Comparison of ENCODE assay signal across 14 cellular contexts in the genomic region with DNA sequence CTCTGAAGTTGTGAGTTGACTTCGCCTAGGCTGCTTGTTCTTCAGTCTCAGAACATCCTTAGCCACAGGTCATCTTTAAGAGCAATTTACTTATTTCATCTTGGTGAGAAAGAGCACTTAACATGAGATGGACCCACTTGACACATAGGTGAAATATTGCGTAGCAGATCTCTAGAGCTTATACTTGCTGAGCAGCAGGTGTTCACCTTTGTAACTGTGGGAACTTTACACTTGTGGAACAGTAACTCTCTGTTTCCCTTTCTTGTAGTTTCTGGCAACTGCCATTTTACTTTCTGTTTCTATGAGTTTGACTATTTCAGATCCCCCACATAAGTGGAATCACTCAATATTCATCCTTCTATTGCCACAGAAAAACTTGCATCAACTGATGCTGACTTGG.
DNase-seq lines count a peak whose midpoint lies in the region; ATAC-seq, FAIRE-seq and TF ChIP-seq lines count a peak whose summit lies in the region.
"Had no signal": no experiment of that assay in that cellular context is flagged by ENCODE, and none has a peak within 500 bp of the region (broad histone marks: within the 10 kb centered on the region; RNA-seq: fewer than 3 reads in every experiment).

No MANE protein-coding gene starts in this region.

- POLR2A ChIA-PET in GM12878 (lab: Charles Lee) = interaction anchor here (0.6 to 1.3 kb wide), 3 partner anchors 38 to 211 kb away, joined by 3 to 9 read pairs (median 6); no protein-coding TSS in a partner anchor

- RAD21 ChIA-PET in GM12878 (lab: Charles Lee; ENCODE audit: unreplicated experiment) = interaction anchor here (0.6 to 2.3 kb wide), 8 partner anchors 36 to 543 kb away, joined by 3 to 11 read pairs (median 4); no protein-coding TSS in a partner anchor

- no peaks in the 10 kb centered on the region for H3K79me2 ChIP-seq in GM12878 (ENCODE audit: control insufficient read depth, insufficient read depth, low read length)

- TF ChIP-seq POLR2A in GM12878 (IDR thresholded peaks at IDR 0.05; ENCODE audit: low read depth, low read length) (no peak), suprapubic skin (IDR thresholded peaks at IDR 0.05) (no peak)

- H3K36me3 ChIP-seq in GM12878 (ENCODE audit: control insufficient read depth in 2 of 2, insufficient read depth in 2 of 2, low read length in 1 of 2) (no peaks in the 10 kb centered on the region), suprapubic skin (no peaks in the 10 kb centered on the region)
- H3K36me3 ChIP-seq in effector memory CD4-positive, alpha-beta T cell (ENCODE audit: control insufficient read depth, insufficient read depth, low read length) = no peaks in the 10 kb centered on the region
- H3K36me3 ChIP-seq: breast epithelium, neutrophil had no signal

- no peak overlapping the region for H3K9ac ChIP-seq in GM12878 (ENCODE audit: control insufficient read depth, insufficient read depth, low read length)

- H3K27ac ChIP-seq in GM12878 (ENCODE audit: control insufficient read depth, insufficient read depth) = peak overlapping the region; percentile 69
- H3K27ac ChIP-seq in suprapubic skin = no peak overlapping the region
- no peak overlapping the region for H3K27ac ChIP-seq in effector memory CD4-positive, alpha-beta T cell (ENCODE audit: insufficient read depth, low read length, poor library complexity, severe bottlenecking)
- H3K27ac ChIP-seq: breast epithelium, neutrophil had no signal

- peak; percentile 78 for FAIRE-seq in GM12878 (lab: Jason Lieb, UNC)
- FAIRE-seq: D721Med, H54, TTC549 had no signal

- TF ChIP-seq CTCF in GM12878 (IDR thresholded peaks at IDR 0.05 in 2 of 3, conservative IDR thresholded peaks at IDR 0.05 in 1 of 3; ENCODE audit: control insufficient read depth in 2 of 3, extremely low read depth in 1 of 3, insufficient read depth in 1 of 3, low read depth in 3 of 3, low read length in 3 of 3) (no peak), suprapubic skin (IDR thresholded peaks at IDR 0.05) (no peak)

- CTCF ChIA-PET in GM12878 (lab: Yijun Ruan, JAX) = interaction anchor here (0.6 to 1.7 kb wide), 6 partner anchors 8 to 383 kb away, joined by 3 to 4 read pairs (median 3); no protein-coding TSS in a partner anchor

- TF ChIP-seq RAD21 in GM12878 (IDR thresholded peaks at IDR 0.05; ENCODE audit: insufficient read depth, low read depth, low read length) = peak; percentile 19; the same call in 1 of the 2 replicates

- intact Hi-C loops in GM12878 (cut with micrococcal nuclease; ENCODE audit: unreplicated experiment) = loop anchor here (2.0 to 5.0 kb wide), 2 partner anchors 54 to 62 kb away; no protein-coding TSS in a partner anchor

- no peaks in the 10 kb centered on the region for H4K20me1 ChIP-seq in GM12878 (ENCODE audit: control insufficient read depth, insufficient read depth)

- peaks cover 26% of the 10 kb centered on the region for H3K4me1 ChIP-seq in GM12878 (ENCODE audit: control insufficient read depth, insufficient read depth, low read length)
- H3K4me1 ChIP-seq in suprapubic skin = no peaks in the 10 kb centered on the region
- no peaks in the 10 kb centered on the region for H3K4me1 ChIP-seq in effector memory CD4-positive, alpha-beta T cell (ENCODE audit: control insufficient read depth, insufficient read depth, low read length, poor library complexity, severe bottlenecking)
- H3K4me1 ChIP-seq: breast epithelium had no signal

- in situ Hi-C loops in GM12878 (cut with MboI) = no loop called here

- WGBS in GM12878 (ENCODE audit: insufficient coverage, insufficient replicate concordance, low lambda C conversion rate, missing lambda C conversion rate) = 0% methylated on average over 2 of the region's 2 CpGs
- 88% methylated on average over 2 of the region's 2 CpGs for WGBS in suprapubic skin

- no peaks in the 10 kb centered on the region for H3K27me3 ChIP-seq in GM12878 (replicated peaks in 1 of 2; ENCODE audit: control insufficient read depth in 2 of 2, insufficient read depth in 2 of 2, low read length in 1 of 2)
- H3K27me3 ChIP-seq in suprapubic skin = no peaks in the 10 kb centered on the region
- no peaks in the 10 kb centered on the region for H3K27me3 ChIP-seq in effector memory CD4-positive, alpha-beta T cell (replicated peaks; ENCODE audit: control insufficient read depth, insufficient read depth, low read length, poor library complexity, severe bottlenecking)
- H3K27me3 ChIP-seq: breast epithelium, neutrophil had no signal

- DNase-seq in GM12878 (ENCODE audit: low read depth, low spot score) (peak; percentile 92), CD1c-positive myeloid dendritic cell (ENCODE audit: extremely low spot score) (no peak), Kasumi-1 (lab: John Stamatoyannopoulos, UW) (no peak), suprapubic skin (ENCODE audit: low spot score in 2 of 2) (no peak)
- DNase-seq in effector memory CD4-positive, alpha-beta T cell = no peak
- DNase-seq: activated T-cell treated with anti-CD3 and anti-CD28 coated beads, Interleukin-2, amount 50 U/mL, for 48 hours had no signal

- H3K9me3 ChIP-seq in GM12878 (replicated peaks; ENCODE audit: control insufficient read depth, insufficient read depth, low read length) (peaks cover 3% of the 10 kb centered on the region; the same call in 2 of the 3 replicates), suprapubic skin (no peaks in the 10 kb centered on the region)
- no peaks in the 10 kb centered on the region for H3K9me3 ChIP-seq in effector memory CD4-positive, alpha-beta T cell (ENCODE audit: control insufficient read depth, low read length)
- H3K9me3 ChIP-seq: breast epithelium, neutrophil had no signal

- H3K4me3 ChIP-seq in GM12878 (no peak overlapping the region), suprapubic skin (no peak overlapping the region)
- no peak overlapping the region for H3K4me3 ChIP-seq in effector memory CD4-positive, alpha-beta T cell (ENCODE audit: insufficient read depth, low read depth, low read length, poor library complexity, severe bottlenecking)
- H3K4me3 ChIP-seq: breast epithelium had no signal

- H3K4me2 ChIP-seq in GM12878 (ENCODE audit: control insufficient read depth, insufficient read depth) = no peak overlapping the region

- peak overlapping the region; percentile 2 for H2AFZ ChIP-seq in GM12878 (ENCODE audit: control insufficient read depth, low read depth, low read length)

- ATAC-seq in GM18907 (IDR thresholded peaks at IDR 0.05; ENCODE audit: unreplicated experiment) (peak; percentile 96), GM21529 (IDR thresholded peaks at IDR 0.05; ENCODE audit: unreplicated experiment) (peak; percentile 95), HG03103 (IDR thresholded peaks at IDR 0.05; ENCODE audit: low read depth, unreplicated experiment) (peak; percentile 97), GM12878 (peak; percentile 94)

- no TSS peak for BruUV-seq in GM12878 (replicated peaks; lab: Mats Ljungman, UMichigan)

- SMC1A ChIA-PET in GM12878 (lab: Charles Lee; ENCODE audit: uncharacterized antibody, unreplicated experiment) = interaction anchor here (0.8 to 3.0 kb wide), 10 partner anchors 8 to 841 kb away, joined by 3 to 20 read pairs (median 4); no protein-coding TSS in a partner anchor

- peak; percentile 51 to 83; a peak in 2 of 4 replicates for TF ChIP-seq EP300 in GM12878 (IDR thresholded peaks at IDR 0.05; ENCODE audit: borderline replicate concordance in 1 of 2, control insufficient read depth in 1 of 2, low read depth in 2 of 2, low read length in 2 of 2)
- no peak for TF ChIP-seq EP300 in suprapubic skin (IDR thresholded peaks at IDR 0.05)

TF ChIP-seq in GM12878, 131 proteins besides CTCF, POLR2A, EP300 and RAD21 (continues in another document):
- no peak for TF ChIP-seq SP1 (IDR thresholded peaks at IDR 0.05; ENCODE audit: low read depth, low read length)
- TF ChIP-seq BRCA1 (IDR thresholded peaks at IDR 0.05; ENCODE audit: low read depth, low read length) = no peak
- TF ChIP-seq RFX5 (IDR thresholded peaks at IDR 0.05; ENCODE audit: low read depth, low read length) = no peak
- TF ChIP-seq MTA2 (IDR thresholded peaks at IDR 0.05; ENCODE audit: low read depth) = peak; percentile 30; the same call in 1 of the 2 replicates
- TF ChIP-seq KAT2A (conservative IDR thresholded peaks at IDR 0.05; ENCODE audit: control insufficient read depth, low read depth, low read length) = no peak
- 0 out of 2 replicates have a peak, but pooled peaks have one; percentile 27 for TF ChIP-seq NBN (IDR thresholded peaks at IDR 0.05)
- TF ChIP-seq STAT1 (conservative IDR thresholded peaks at IDR 0.05) = no peak
- no peak for TF ChIP-seq SMARCA5 (IDR thresholded peaks at IDR 0.05)
- TF ChIP-seq, protein P1, sequence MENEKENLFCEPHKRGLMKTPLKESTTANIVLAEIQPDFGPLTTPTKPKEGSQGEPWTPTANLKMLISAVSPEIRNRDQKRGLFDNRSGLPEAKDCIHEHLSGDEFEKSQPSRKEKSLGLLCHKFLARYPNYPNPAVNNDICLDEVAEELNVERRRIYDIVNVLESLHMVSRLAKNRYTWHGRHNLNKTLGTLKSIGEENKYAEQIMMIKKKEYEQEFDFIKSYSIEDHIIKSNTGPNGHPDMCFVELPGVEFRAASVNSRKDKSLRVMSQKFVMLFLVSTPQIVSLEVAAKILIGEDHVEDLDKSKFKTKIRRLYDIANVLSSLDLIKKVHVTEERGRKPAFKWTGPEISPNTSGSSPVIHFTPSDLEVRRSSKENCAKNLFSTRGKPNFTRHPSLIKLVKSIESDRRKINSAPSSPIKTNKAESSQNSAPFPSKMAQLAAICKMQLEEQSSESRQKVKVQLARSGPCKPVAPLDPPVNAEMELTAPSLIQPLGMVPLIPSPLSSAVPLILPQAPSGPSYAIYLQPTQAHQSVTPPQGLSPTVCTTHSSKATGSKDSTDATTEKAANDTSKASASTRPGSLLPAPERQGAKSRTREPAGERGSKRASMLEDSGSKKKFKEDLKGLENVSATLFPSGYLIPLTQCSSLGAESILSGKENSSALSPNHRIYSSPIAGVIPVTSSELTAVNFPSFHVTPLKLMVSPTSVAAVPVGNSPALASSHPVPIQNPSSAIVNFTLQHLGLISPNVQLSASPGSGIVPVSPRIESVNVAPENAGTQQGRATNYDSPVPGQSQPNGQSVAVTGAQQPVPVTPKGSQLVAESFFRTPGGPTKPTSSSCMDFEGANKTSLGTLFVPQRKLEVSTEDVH (IDR thresholded peaks at IDR 0.05; ENCODE audit: low read depth, partially characterized antibody) = no peak
- TF ChIP-seq MEF2A (IDR thresholded peaks at IDR 0.05; ENCODE audit: insufficient read depth, low read depth, low read length) = peak; percentile 27; the same call in 1 of the 2 replicates
- TF ChIP-seq, protein P2, sequence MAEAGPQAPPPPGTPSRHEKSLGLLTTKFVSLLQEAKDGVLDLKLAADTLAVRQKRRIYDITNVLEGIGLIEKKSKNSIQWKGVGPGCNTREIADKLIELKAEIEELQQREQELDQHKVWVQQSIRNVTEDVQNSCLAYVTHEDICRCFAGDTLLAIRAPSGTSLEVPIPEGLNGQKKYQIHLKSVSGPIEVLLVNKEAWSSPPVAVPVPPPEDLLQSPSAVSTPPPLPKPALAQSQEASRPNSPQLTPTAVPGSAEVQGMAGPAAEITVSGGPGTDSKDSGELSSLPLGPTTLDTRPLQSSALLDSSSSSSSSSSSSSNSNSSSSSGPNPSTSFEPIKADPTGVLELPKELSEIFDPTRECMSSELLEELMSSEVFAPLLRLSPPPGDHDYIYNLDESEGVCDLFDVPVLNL (IDR thresholded peaks at IDR 0.05; ENCODE audit: low read depth, low read length) = no peak
